ENCODE assay signal across 8 cellular contexts in the genomic region with DNA sequence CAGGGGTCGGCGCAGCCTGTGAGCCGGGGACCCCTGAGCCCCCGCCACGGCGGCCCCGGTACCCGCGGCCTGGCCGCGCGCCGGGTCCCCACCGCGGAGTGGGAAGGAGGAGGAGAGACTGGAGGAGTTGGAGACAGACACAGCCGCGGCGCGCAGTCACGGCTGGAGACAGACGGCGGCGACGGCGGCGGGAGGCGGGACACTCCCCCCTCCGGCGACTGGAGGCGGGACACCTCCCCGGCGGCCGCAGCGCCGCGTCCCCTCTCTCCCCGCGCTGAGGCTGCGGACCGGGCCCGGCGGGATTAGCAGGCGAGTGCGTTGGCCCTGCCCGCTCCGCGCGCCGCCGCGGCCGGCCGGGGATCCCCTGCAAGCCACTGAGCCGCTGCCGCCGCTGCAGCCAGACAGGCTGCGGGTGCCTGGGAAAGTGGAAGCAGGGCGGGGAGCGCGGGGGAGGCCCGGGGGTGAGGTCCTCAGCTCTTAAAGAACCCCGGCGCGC. TPM values are rescaled to one million over a fixed set of nuclear protein-coding genes. Genes with fewer than 3 reads are reported as not detected.
A peak's percentile ranks its signal among the peaks of the same experiment; 100 is the strongest.
DNase-seq lines count a peak whose midpoint lies in the region; ATAC-seq and TF ChIP-seq lines count a peak whose summit lies in the region.

No MANE protein-coding gene starts in this region.

- 0 to 1% (median 0%) methylated on average over 20 to 64 of the region's 64 CpGs for WGBS in psoas muscle, 3 donors

- no peaks in the 10 kb centered on the region; the same call in 2 of the 3 replicates for H3K36me3 Mint-ChIP-seq in GM23338 (ENCODE audit: low read depth)
- H3K36me3 Mint-ChIP-seq in activated naive CD4-positive, alpha-beta T cell treated with anti-CD3 and anti-CD28 coated beads, Interleukin-2, amount 50 U/mL, for 24 hours = no peaks in the 10 kb centered on the region

- peak overlapping the region; percentile 74; the same call in 1 of the 2 replicates for H2AFZ ChIP-seq in GM23338

- H3K27ac ChIP-seq in GM23338 (ENCODE audit: low read depth) (no peak overlapping the region), Peyer's patch (peak overlapping the region; percentile 74 to 92 (median 82)), left ventricle myocardium inferior (replicated peaks) (peak overlapping the region; percentile 92), psoas muscle (peak overlapping the region; percentile 83)

- no peaks in the 10 kb centered on the region for H4K20me1 ChIP-seq in GM23338 (replicated peaks; ENCODE audit: insufficient read depth)

- H3K27me3 Mint-ChIP-seq in GM23338 (ENCODE audit: insufficient read depth, low read depth, poor library complexity) = peaks cover 40% of the 10 kb centered on the region
- peaks cover 7% of the 10 kb centered on the region for H3K27me3 Mint-ChIP-seq in activated naive CD4-positive, alpha-beta T cell treated with anti-CD3 and anti-CD28 coated beads, Interleukin-2, amount 50 U/mL, for 24 hours

- TF ChIP-seq CTCF in GM23338 (conservative IDR thresholded peaks at IDR 0.05; ENCODE audit: low read depth in 2 of 2) (no peak), Peyer's patch (IDR thresholded peaks at IDR 0.05) (peak in 2 of 6 experiments; percentile 18 to 20), left ventricle myocardium inferior (IDR thresholded peaks at IDR 0.05; ENCODE audit: borderline replicate concordance) (peak; percentile 37), psoas muscle (IDR thresholded peaks at IDR 0.05) (no peak)

- no peaks in the 10 kb centered on the region for H3K9me3 ChIP-seq in Peyer's patch
- no peaks in the 10 kb centered on the region for H3K9me3 ChIP-seq in left ventricle myocardium inferior (replicated peaks)
- no peaks in the 10 kb centered on the region for H3K9me3 ChIP-seq in psoas muscle

- peaks cover 55% of the 10 kb centered on the region for H3K27me3 ChIP-seq in GM23338 (ENCODE audit: insufficient read depth)
- no peaks in the 10 kb centered on the region for H3K27me3 ChIP-seq in Peyer's patch
- no peaks in the 10 kb centered on the region for H3K27me3 ChIP-seq in left ventricle myocardium inferior (ENCODE audit: low read depth)
- no peaks in the 10 kb centered on the region for H3K27me3 ChIP-seq in psoas muscle (ENCODE audit: insufficient read depth in 3 of 3, low read length in 2 of 3)

- H3K36me3 ChIP-seq in GM23338 (ENCODE audit: insufficient read depth) = no peaks in the 10 kb centered on the region; the same call in 1 of the 2 replicates
- no peaks in the 10 kb centered on the region for H3K36me3 ChIP-seq in Peyer's patch
- no peaks in the 10 kb centered on the region for H3K36me3 ChIP-seq in left ventricle myocardium inferior
- no peaks in the 10 kb centered on the region for H3K36me3 ChIP-seq in psoas muscle (ENCODE audit: insufficient read depth in 1 of 2, low read depth in 1 of 2)

- DNase-seq in COR-L47 (lab: John Stamatoyannopoulos, UW) = peak; percentile 50
- peak; percentile 67 for DNase-seq in GM23338 (ENCODE audit: low spot score)
- DNase-seq in Peyer's patch = peak in 2 of 3 donors; percentile 77 to 84
- peak; percentile 78 for DNase-seq in left ventricle myocardium inferior
- DNase-seq in psoas muscle = peak; percentile 72 to 85
- no peak for DNase-seq in NCI-H2081 treated with DMSO at 0.1 percent for 48 hours (lab: John Stamatoyannopoulos, UW)
- DNase-seq in SKM-1 (lab: John Stamatoyannopoulos, UW; ENCODE audit: unreplicated experiment) = no peak

- peak; percentile 30 for ATAC-seq in GM23338
- peak; percentile 33 to 66 (median 56) for ATAC-seq in psoas muscle

- H3K4me2 ChIP-seq in GM23338 = peak overlapping the region; percentile 72

- H3K4me1 ChIP-seq in GM23338 (ENCODE audit: insufficient read depth) = peaks cover 20% of the 10 kb centered on the region
- peaks cover under 1 to 43% (median 11%) of the 10 kb centered on the region in 4 donors for H3K4me1 ChIP-seq in Peyer's patch
- peaks cover 61% of the 10 kb centered on the region for H3K4me1 ChIP-seq in left ventricle myocardium inferior
- H3K4me1 ChIP-seq in psoas muscle = peaks cover 48% of the 10 kb centered on the region

- no peaks in the 10 kb centered on the region for H3K79me2 ChIP-seq in GM23338 (replicated peaks; ENCODE audit: insufficient read depth)

- H3K27ac Mint-ChIP-seq in GM23338 = no peak overlapping the region
- H3K27ac Mint-ChIP-seq in activated naive CD4-positive, alpha-beta T cell treated with anti-CD3 and anti-CD28 coated beads, Interleukin-2, amount 50 U/mL, for 24 hours = no peak overlapping the region

- H3K4me3 Mint-ChIP-seq in GM23338 = no peak overlapping the region
- peak overlapping the region; percentile 39 for H3K4me3 Mint-ChIP-seq in activated naive CD4-positive, alpha-beta T cell treated with anti-CD3 and anti-CD28 coated beads, Interleukin-2, amount 50 U/mL, for 24 hours

- peak; percentile 38 to 45 for TF ChIP-seq POLR2A in Peyer's patch (IDR thresholded peaks at IDR 0.05)

- peaks cover 2% of the 10 kb centered on the region; the same call in 1 of the 3 replicates for H3K9me3 Mint-ChIP-seq in GM23338
- H3K9me3 Mint-ChIP-seq in activated naive CD4-positive, alpha-beta T cell treated with anti-CD3 and anti-CD28 coated beads, Interleukin-2, amount 50 U/mL, for 24 hours = no peaks in the 10 kb centered on the region

- no peaks in the 10 kb centered on the region; the same call in 1 of the 2 replicates for H3F3A ChIP-seq in GM23338 (replicated peaks; ENCODE audit: low read depth)

- no peaks in the 10 kb centered on the region for H3K9me2 ChIP-seq in GM23338 (ENCODE audit: insufficient read depth)

- H3K4me1 Mint-ChIP-seq in GM23338 = peaks cover 15% of the 10 kb centered on the region
- H3K4me1 Mint-ChIP-seq in activated naive CD4-positive, alpha-beta T cell treated with anti-CD3 and anti-CD28 coated beads, Interleukin-2, amount 50 U/mL, for 24 hours = peaks cover 40% of the 10 kb centered on the region

- intact Hi-C loops in left ventricle myocardium inferior (cut with micrococcal nuclease) (loop anchor here (5.0 to 10.0 kb wide), 3 partner anchors 107 to 410 kb away; no protein-coding TSS in a partner anchor), psoas muscle (cut with DNase I) (loop anchor here (2.0 to 10.0 kb wide), 6 partner anchors 161 to 585 kb away; no protein-coding TSS in a partner anchor)

- H3K4me3 ChIP-seq in GM23338 (peak overlapping the region; percentile 74), Peyer's patch (peak overlapping the region; percentile 59 to 95 (median 82)), left ventricle myocardium inferior (peak overlapping the region; percentile 74), psoas muscle (peak overlapping the region; percentile 92)

TF ChIP-seq in GM23338, 12 proteins besides CTCF, POLR2A, EP300 and RAD21:
- peak; percentile 16 for TF ChIP-seq EZH2 (IDR thresholded peaks at IDR 0.05; ENCODE audit: low read depth, unreplicated experiment)
- no peak for TF ChIP-seq POLR2AphosphoS5 (IDR thresholded peaks at IDR 0.05; ENCODE audit: low read depth)

RNA-seq across cellular contexts. Expression of a gene that starts 1.0 kb away (rescaled TPM):
- total RNA-seq in GM23338 (2014; rRNA removed; shearing (Covaris generic)) = 1.0 and 1.9 TPM in 2 replicates
- 0.17 and 0.73 TPM in 2 replicates for polyA plus RNA-seq in GM23338 (2016; fragmentation: Nextera tagmentation; extraction: Ambion mirVana)
- 100 to 1,000 TPM in 1 of 4 donors, 10 to 100 TPM in 3; 24.8 to 128 (median 50.0) TPM for total RNA-seq in Peyer's patch
- total RNA-seq in left ventricle myocardium inferior = 43.3 TPM
- 10 to 100 TPM in 1 of 4 donors, 1 to 10 TPM in 3; 3.8 to 13.9 (median 7.8) TPM for total RNA-seq in psoas muscle
- 1 to 10 TPM; 1.8 to 2.1 (median 2.0) TPM for polyA plus RNA-seq in psoas muscle

Comparison
In these comparisons a context has a peak if more than half of its experiments do, and no peak if none do; other contexts are left out.
1. DNase-seq: peak in COR-L47 (single experiment), GM23338 (single experiment), Peyer's patch (2 of 3), left ventricle myocardium inferior (single experiment) and psoas muscle (2 of 2); none in NCI-H2081 treated with DMSO at 0.1 percent for 48 hours (single experiment) and SKM-1 (single experiment).
2. Peak in every context shown above with its lines, with median percentiles within 50 percentile points of each other: H3K4me3 ChIP-seq.